ENCODE assay signal across 14 cellular contexts in genomic region chr3:47404955-47405790, GRCh38. TPM values are rescaled to one million over a fixed set of nuclear protein-coding genes. Genes with fewer than 3 reads are reported as not detected.
A peak's percentile ranks its signal among the peaks of the same experiment; 100 is the strongest.
DNase-seq lines count a peak whose midpoint lies in the region; ATAC-seq, FAIRE-seq and TF ChIP-seq lines count a peak whose summit lies in the region.
"Had no signal": no experiment of that assay in that cellular context is flagged by ENCODE, and none has a peak within 500 bp of the region (broad histone marks: within the 10 kb centered on the region; RNA-seq: fewer than 3 reads in every experiment).

No MANE protein-coding gene starts in this region.

- no peaks in the 10 kb centered on the region for H3K27me3 ChIP-seq in HepG2 (ENCODE audit: control insufficient read depth in 1 of 2, insufficient read depth in 2 of 2, low read length in 2 of 2)
- H3K27me3 ChIP-seq in right lobe of liver, result no peaks in the 10 kb centered on the region

- H3K36me3 Mint-ChIP-seq in activated CD4-positive, alpha-beta memory T cell treated with anti-CD3 and anti-CD28 coated beads for 36 hours, result peaks cover 11% of the 10 kb centered on the region
- H3K36me3 Mint-ChIP-seq: activated naive CD8-positive, alpha-beta T cell had no signal

- POLR2A ChIA-PET in HepG2 (lab: Yijun Ruan, JAX), result interaction anchor here (0.6 to 1.8 kb wide), 2 partner anchors 24 to 27 kb away, joined by 3 to 4 read pairs; partner anchors contain the start of gene PTPN23
- POLR2A ChIA-PET in activated CD4-positive, alpha-beta memory T cell treated with anti-CD3 and anti-CD28 coated beads for 36 hours (lab: Charles Lee), result no interaction called here

- no peak for TF ChIP-seq POLR2A in HepG2 (IDR thresholded peaks at IDR 0.05; ENCODE audit: insufficient read depth in 1 of 2, low read depth in 2 of 2, low read length in 2 of 2)
- TF ChIP-seq POLR2A in right lobe of liver (IDR thresholded peaks at IDR 0.05), result no peak

- H3K9me3 Mint-ChIP-seq in activated CD4-positive, alpha-beta memory T cell treated with anti-CD3 and anti-CD28 coated beads for 36 hours, result no peaks in the 10 kb centered on the region

- CTCF ChIA-PET in HepG2 (lab: Yijun Ruan, JAX; ENCODE audit: low intra/inter-chr PET ratio, low total read pairs), result no interaction called here
- CTCF ChIA-PET in activated CD4-positive, alpha-beta memory T cell treated with anti-CD3 and anti-CD28 coated beads for 36 hours (lab: Charles Lee), result interaction anchor here (1.8 kb wide), 1 partner anchor 17 kb away, joined by 5 read pairs; no protein-coding TSS in a partner anchor

- BruUV-seq in HepG2 (replicated peaks; lab: Mats Ljungman, UMichigan), result no TSS peak

- no peaks in the 10 kb centered on the region for H3K27me3 Mint-ChIP-seq in activated CD4-positive, alpha-beta memory T cell treated with anti-CD3 and anti-CD28 coated beads for 36 hours
- H3K27me3 Mint-ChIP-seq: activated naive CD8-positive, alpha-beta T cell had no signal

- H3K9me3 ChIP-seq in HepG2 (ENCODE audit: low read length), result no peaks in the 10 kb centered on the region
- H3K9me3 ChIP-seq in right lobe of liver, result no peaks in the 10 kb centered on the region

- H3K27ac ChIP-seq in HepG2 (ENCODE audit: extremely low read length, insufficient read depth, low read length), result peak overlapping the region; percentile 9
- H3K27ac ChIP-seq in right lobe of liver, result no peak overlapping the region

- TF ChIP-seq EP300 in HepG2 (IDR thresholded peaks at IDR 0.05; ENCODE audit: low read depth in 2 of 2, low read length in 2 of 2) (no peak), HepG2 (CRISPR knock-in tag; IDR thresholded peaks at IDR 0.05; ENCODE audit: borderline replicate concordance) (no peak)

- H2AFZ ChIP-seq in HepG2 (ENCODE audit: low read length), result no peak overlapping the region

- no peak overlapping the region for H3K4me3 Mint-ChIP-seq in activated CD4-positive, alpha-beta memory T cell treated with anti-CD3 and anti-CD28 coated beads for 36 hours
- H3K4me3 Mint-ChIP-seq: activated naive CD8-positive, alpha-beta T cell had no signal

- WGBS in HepG2 (ENCODE audit: low lambda C conversion rate), result 86% methylated on average over 8 of the region's 9 CpGs
- WGBS in right lobe of liver (ENCODE audit: insufficient coverage, low coverage, low lambda C conversion rate, missing lambda C conversion rate), result 63% methylated on average over 5 of the region's 9 CpGs

- TF ChIP-seq RAD21 in HepG2 (CRISPR knock-in tag; IDR thresholded peaks at IDR 0.05), result no peak

- H3K27ac Mint-ChIP-seq in activated CD4-positive, alpha-beta memory T cell treated with anti-CD3 and anti-CD28 coated beads for 36 hours, result no peak overlapping the region
- H3K27ac Mint-ChIP-seq: activated naive CD8-positive, alpha-beta T cell had no signal

- H3K9ac ChIP-seq in HepG2 (ENCODE audit: insufficient read depth, low read depth, low read length), result no peak overlapping the region

- H3K4me3 ChIP-seq in HepG2 (replicated peaks in 1 of 3; ENCODE audit: insufficient read depth in 1 of 3, low read depth in 2 of 3, low read length in 3 of 3), result no peak overlapping the region
- H3K4me3 ChIP-seq in right lobe of liver, result no peak overlapping the region
- H3K4me3 ChIP-seq in fibroblast of villous mesenchyme (ENCODE audit: low read depth, low read length), result no peak overlapping the region

- intact Hi-C loops in HepG2 (cut with micrococcal nuclease; ENCODE audit: unreplicated experiment), result no loop called here
- intact Hi-C loops in right lobe of liver (cut with DNase I), result no loop called here
- intact Hi-C loops in activated CD4-positive, alpha-beta memory T cell treated with anti-CD3 and anti-CD28 coated beads for 36 hours (cut with micrococcal nuclease), result no loop called here

- peaks cover 36 to 60% of the 10 kb centered on the region in 2 experiments for H3K36me3 ChIP-seq in HepG2 (replicated peaks in 1 of 2; ENCODE audit: control insufficient read depth in 1 of 2, insufficient read depth in 2 of 2, low read length in 2 of 2)
- peaks cover 0 to 39% (median 8%) of the 10 kb centered on the region in 4 donors for H3K36me3 ChIP-seq in right lobe of liver

- no peak for DNase-seq in HepG2 (ENCODE audit: low spot score)
- DNase-seq in right lobe of liver, result no peak
- peak; percentile 29 for DNase-seq in fibroblast of villous mesenchyme (ENCODE audit: low read depth)
- peak; percentile 37 for DNase-seq in occipital lobe (lab: John Stamatoyannopoulos, UW)
- DNase-seq in activated CD4-positive, alpha-beta memory T cell treated with anti-CD3 and anti-CD28 coated beads for 36 hours, result no peak
- DNase-seq in NCI-H524 treated with DMSO at 0.1 percent for 48 hours (lab: John Stamatoyannopoulos, UW), result no peak
- DNase-seq: GOT3; NCI-H510A; stimulated activated CD4-positive, alpha-beta T cell treated with anti-CD3 and anti-CD28 coated beads, Interleukin-2, amount 100 ng/mL, for 48 hours had no signal

- H3K4me1 Mint-ChIP-seq in activated CD4-positive, alpha-beta memory T cell treated with anti-CD3 and anti-CD28 coated beads for 36 hours (ENCODE audit: low read depth), result no peaks in the 10 kb centered on the region

- peaks cover 4% of the 10 kb centered on the region for H3K79me2 ChIP-seq in HepG2 (ENCODE audit: insufficient read depth, low read length)

- H3K4me2 ChIP-seq in HepG2 (ENCODE audit: low read depth, low read length), result no peak overlapping the region

- ATAC-seq in HepG2 (peak; percentile 8; the same call in 2 of the 3 replicates), right lobe of liver (no peak), GM18909 (IDR thresholded peaks at IDR 0.05; ENCODE audit: poor library complexity, unreplicated experiment) (no peak), GM19324 (IDR thresholded peaks at IDR 0.05; ENCODE audit: low FRiP score, unreplicated experiment) (no peak)

- in situ Hi-C loops in HepG2 (cut with HindIII; ENCODE audit: extremely low pct_ligation_motif_present, low pct_unique_long_range_greater_than_20kb), result no loop called here

- FAIRE-seq in HepG2 (lab: Jason Lieb, UNC), result no peak
- FAIRE-seq: GM12891, keratinocyte had no signal

- H3K4me1 ChIP-seq in HepG2 (ENCODE audit: insufficient read depth, low read length) (peaks cover 11% of the 10 kb centered on the region; the same call in 1 of the 2 replicates), right lobe of liver (no peaks in the 10 kb centered on the region)

- TF ChIP-seq CTCF in HepG2 (CRISPR knock-in tag; IDR thresholded peaks at IDR 0.05) (no peak), right lobe of liver (IDR thresholded peaks at IDR 0.05) (no peak), fibroblast of villous mesenchyme (IDR thresholded peaks at IDR 0.05; ENCODE audit: insufficient read depth, low read depth, low read length) (no peak)

- peaks cover 8% of the 10 kb centered on the region for H4K20me1 ChIP-seq in HepG2 (ENCODE audit: insufficient read depth, low read length)

TF ChIP-seq in HepG2, 621 proteins besides CTCF, POLR2A, EP300 and RAD21:
- TF ChIP-seq ZNF263 (CRISPR knock-in tag; IDR thresholded peaks at IDR 0.05), result peak; percentile 81
- TF ChIP-seq ATF3 (CRISPR knock-in tag; IDR thresholded peaks at IDR 0.05), result no peak
- TF ChIP-seq ZNF777 (CRISPR knock-in tag; IDR thresholded peaks at IDR 0.05), result no peak

RNA-seq across cellular contexts. Expression of gene PTPN23, which starts 24.4 kb away (rescaled TPM):
- total RNA-seq in HepG2 (2016; rRNA removed; fragmentation: Illumina TruSeq; extraction: Trizol) (3.7 and 13.2 TPM in 2 replicates), right lobe of liver (10 to 100 TPM; 14.9 to 25.8 (median 16.9) TPM), fibroblast of villous mesenchyme (20.7 and 25.4 TPM in 2 replicates), occipital lobe (17.5 TPM)
- total RNA-seq in HepG2 (2016; cell fraction: cytosol; rRNA removed; fragmentation: Illumina TruSeq; extraction: Trizol; ENCODE audit: low read depth), result 1.3 and 3.2 TPM in 2 replicates
- 4.7 and 9.4 TPM in 2 replicates for total RNA-seq in HepG2 (2016; cell fraction: insoluble cytoplasmic fraction; rRNA removed; fragmentation: Illumina TruSeq; extraction: Trizol)
- 3.7 and 4.3 TPM in 2 replicates for total RNA-seq in HepG2 (2016; cell fraction: membrane; rRNA removed; fragmentation: Illumina TruSeq; extraction: Trizol)
- total RNA-seq in HepG2 (2016; cell fraction: nucleus; rRNA removed; fragmentation: Illumina TruSeq; extraction: Trizol), result 12.0 and 16.8 TPM in 2 replicates
- polyA plus RNA-seq in HepG2 (2011; rRNA removed), result 2.3 and 3.2 TPM in 2 replicates
- polyA plus RNA-seq in HepG2 (2011; cell fraction: cytosol; rRNA removed), result 0.62 and 0.71 TPM in 2 replicates
- polyA plus RNA-seq in HepG2 (2011; cell fraction: nucleus; rRNA removed), result 24.4 and 28.9 TPM in 2 replicates
- 13.7 and 19.4 TPM in 2 replicates for polyA plus RNA-seq in HepG2 (2012)
- 1.3 and 1.5 TPM in 2 replicates for polyA plus RNA-seq in HepG2 (2016; cell fraction: cytosol; fragmentation: Illumina TruSeq; extraction: Trizol; ENCODE audit: low read depth)
- 6.7 and 10.8 TPM in 2 replicates for polyA plus RNA-seq in HepG2 (2016; cell fraction: insoluble cytoplasmic fraction; fragmentation: Illumina TruSeq; extraction: Trizol; ENCODE audit: low read depth)
- 2.6 and 3.1 TPM in 2 replicates for polyA plus RNA-seq in HepG2 (2016; cell fraction: membrane; fragmentation: Illumina TruSeq; extraction: Trizol; ENCODE audit: low read depth)
- 27.3 and 29.1 TPM in 2 replicates for polyA plus RNA-seq in HepG2 (2016; cell fraction: nucleus; fragmentation: Illumina TruSeq; extraction: Trizol; ENCODE audit: insufficient read depth, low read depth)
- polyA minus RNA-seq in HepG2 (2011; rRNA and poly(A)+ RNA removed; ENCODE audit: low replicate concordance), result 14.1 and 14.5 TPM in 2 replicates
- polyA minus RNA-seq in HepG2 (2011; cell fraction: cytosol; rRNA and poly(A)+ RNA removed), result 8.0 and 8.9 TPM in 2 replicates
- 18.3 and 19.1 TPM in 2 replicates for polyA minus RNA-seq in HepG2 (2011; cell fraction: nucleus; rRNA and poly(A)+ RNA removed)
- 10 to 100 TPM; 27.9 to 29.7 TPM for total RNA-seq in activated CD4-positive, alpha-beta memory T cell treated with anti-CD3 and anti-CD28 coated beads for 36 hours

Comparison
In these comparisons a context has a peak if more than half of its experiments do, and no peak if none do; other contexts are left out.
1. DNase-seq: peak in fibroblast of villous mesenchyme (single experiment) and occipital lobe (single experiment); none in HepG2 (single experiment), right lobe of liver (0 of 3), activated CD4-positive, alpha-beta memory T cell treated with anti-CD3 and anti-CD28 coated beads for 36 hours (single experiment) and NCI-H524 treated with DMSO at 0.1 percent for 48 hours (single experiment).